In genomic region chr11:1547467-1548098, GRCh38 we compare ENCODE assay signal across 1 cellular context.
TF ChIP-seq lines count a peak whose summit lies in the region.

No MANE protein-coding gene starts in this region.

TF ChIP-seq in H1, 55 proteins besides CTCF, POLR2A, EP300 and RAD21:
- TF ChIP-seq SUZ12 (IDR thresholded peaks at IDR 0.05; ENCODE audit: low read length) (peak; percentile 52; the same call in 1 of the 2 replicates), EZH2 (IDR thresholded peaks at IDR 0.05; ENCODE audit: low read depth, low read length, severe bottlenecking) (peak; percentile 40), KDM4A (IDR thresholded peaks at IDR 0.05; ENCODE audit: low read depth, low read length, severe bottlenecking) (peak; percentile 12), BRCA1 (IDR thresholded peaks at IDR 0.05; ENCODE audit: low read depth, low read length) (no peak)
